In the genomic region with DNA sequence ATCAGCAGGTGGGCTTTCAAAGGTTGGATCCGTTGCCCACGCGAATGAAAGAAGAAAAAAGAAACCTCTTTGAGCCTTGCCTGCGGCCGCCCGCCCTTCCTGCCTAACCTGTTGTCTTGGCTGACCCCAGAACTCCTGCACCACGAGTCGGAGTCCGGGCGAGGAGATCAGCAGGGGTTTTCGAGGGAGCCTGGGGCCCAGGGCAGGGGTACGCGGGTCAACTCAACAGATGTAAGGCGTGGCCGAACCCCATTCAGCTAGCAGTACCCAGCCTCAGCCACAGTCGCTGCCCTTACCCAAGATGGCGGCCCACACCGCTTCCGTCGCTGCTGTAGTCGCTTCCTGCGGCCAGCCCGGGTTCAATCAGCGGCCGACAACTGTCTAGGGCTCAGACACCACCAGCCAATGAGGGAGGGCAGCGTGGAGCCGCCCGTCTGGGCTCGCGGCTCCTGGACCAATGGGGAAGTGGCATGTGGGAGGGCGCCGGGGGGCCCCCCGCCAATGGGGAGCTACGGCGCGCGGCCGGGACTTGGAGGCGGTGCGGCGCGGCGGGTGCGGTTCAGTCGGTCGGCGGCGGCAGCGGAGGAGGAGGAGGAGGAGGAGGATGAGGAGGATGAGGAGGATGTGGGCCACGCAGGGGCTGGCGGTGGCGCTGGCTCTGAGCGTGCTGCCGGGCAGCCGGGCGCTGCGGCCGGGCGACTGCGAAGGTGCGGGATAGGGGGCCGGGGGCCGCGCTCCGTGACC, we compare ENCODE assay signal across 1 cellular context.
TF ChIP-seq lines count a peak whose summit lies in the region.

TSS of gene MANF (plus strand) at position 562 of the 744 bp plus-strand sequence. CDS start at position 614, 52 bp downstream.

TF ChIP-seq in HEK293, 187 proteins besides CTCF, POLR2A, EP300 and RAD21 (continued from another document):
- TF ChIP-seq ZNF362 (tag by site-specific recombination; IDR thresholded peaks at IDR 0.05) (no peak), ZNF398 (tag by site-specific recombination; IDR thresholded peaks at IDR 0.05) (peak; percentile 33; the same call in 1 of the 2 replicates), ZNF426 (tag by site-specific recombination; IDR thresholded peaks at IDR 0.05) (no peak), ZNF274 (IDR thresholded peaks at IDR 0.05; ENCODE audit: low read length) (no peak), ZNF274 (tag by site-specific recombination; IDR thresholded peaks at IDR 0.05; ENCODE audit: borderline replicate concordance) (no peak), SCRT1 (tag by site-specific recombination; IDR thresholded peaks at IDR 0.05; ENCODE audit: borderline replicate concordance) (peak; percentile 96), ZNF510 (tag by site-specific recombination; IDR thresholded peaks at IDR 0.05; ENCODE audit: insufficient replicate concordance) (no peak), GLIS2 (tag by site-specific recombination; IDR thresholded peaks at IDR 0.05) (peak; percentile 88), ZNF423 (tag by site-specific recombination; IDR thresholded peaks at IDR 0.05) (no peak), ZFHX2 (tag by site-specific recombination; conservative IDR thresholded peaks at IDR 0.05) (peak; percentile 96), ZBTB21 (tag by site-specific recombination; IDR thresholded peaks at IDR 0.05) (no peak), YY1 (tag by site-specific recombination; IDR thresholded peaks at IDR 0.05) (peak; percentile 85)
